Comparison of ENCODE assay signal across 30 cellular contexts in the genomic region with DNA sequence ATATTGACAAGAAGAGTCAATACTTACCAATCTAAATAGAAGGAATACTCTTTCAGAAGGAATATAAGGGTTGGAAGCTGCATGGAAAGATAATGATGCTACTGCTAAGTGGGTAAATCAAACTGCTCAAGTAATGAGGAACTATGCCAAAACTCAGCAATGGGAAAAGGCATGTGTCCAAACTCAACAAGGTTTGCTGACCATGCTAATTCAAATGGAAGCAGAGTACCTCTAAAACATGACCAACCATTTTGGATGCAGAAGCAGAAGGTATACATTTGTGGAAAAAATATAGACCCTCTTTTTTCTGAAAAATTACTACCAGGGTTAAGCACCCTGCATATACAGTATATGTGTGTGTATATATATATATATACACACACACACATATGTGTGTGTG. TPM values are rescaled to one million over a fixed set of nuclear protein-coding genes. Genes with fewer than 3 reads are reported as not detected.
DNase-seq lines count a peak whose midpoint lies in the region; ATAC-seq, FAIRE-seq and TF ChIP-seq lines count a peak whose summit lies in the region.
"Had no signal": no experiment of that assay in that cellular context is flagged by ENCODE, and none has a peak within 500 bp of the region (broad histone marks: within the 10 kb centered on the region; RNA-seq: fewer than 3 reads in every experiment).

No MANE protein-coding gene starts in this region.

- no peaks in the 10 kb centered on the region for H3K36me3 Mint-ChIP-seq in T-helper 17 cell (ENCODE audit: low read depth)
- H3K36me3 Mint-ChIP-seq: CD8-positive, alpha-beta T cell had no signal

- H3K9ac ChIP-seq in IMR-90 (ENCODE audit: low read depth, low read length): no peak overlapping the region
- H3K9ac ChIP-seq: BLaER1 treated with 17β-estradiol and CSF1 and Interleukin-3, amounts not matched to agents 10 nM and 100 nM had no signal

- H4K91ac ChIP-seq in IMR-90 (ENCODE audit: insufficient read depth, low read depth, low read length): no peak overlapping the region

- H2BK20ac ChIP-seq in IMR-90 (ENCODE audit: low read depth, low read length): no peak overlapping the region

- no peaks in the 10 kb centered on the region for H4K20me1 ChIP-seq in IMR-90 (ENCODE audit: insufficient read depth, low read length)
- H4K20me1 ChIP-seq: BLaER1 treated with 17β-estradiol and CSF1 and Interleukin-3, amounts not matched to agents 10 nM and 100 nM had no signal

- no peak overlapping the region for H4K8ac ChIP-seq in IMR-90 (ENCODE audit: low read depth in 2 of 2, low read length in 2 of 2)

- H3K4me3 ChIP-seq in A549 (no peak overlapping the region), IMR-90 (ENCODE audit: insufficient read depth, low read depth, low read length) (no peak overlapping the region)
- H3K4me3 ChIP-seq: BLaER1 treated with 17β-estradiol and CSF1 and Interleukin-3, amounts not matched to agents 10 nM and 100 nM; GM12878 had no signal

- H2AK5ac ChIP-seq in IMR-90 (ENCODE audit: low read depth, low read length): no peak overlapping the region

- no peaks in the 10 kb centered on the region for H3K79me1 ChIP-seq in IMR-90 (ENCODE audit: low read depth in 1 of 2, low read length in 2 of 2)

- POLR2A ChIA-PET in A549 (lab: Yijun Ruan, JAX) (no interaction called here), IMR-90 (lab: Charles Lee; ENCODE audit: unreplicated experiment) (no interaction called here)

- H3K4me2 ChIP-seq in A549 (no peak overlapping the region), IMR-90 (ENCODE audit: low read depth, low read length) (no peak overlapping the region)
- H3K4me2 ChIP-seq: BLaER1 treated with 17β-estradiol and CSF1 and Interleukin-3, amounts not matched to agents 10 nM and 100 nM had no signal

- H3K4me3 Mint-ChIP-seq in T-helper 17 cell: no peak overlapping the region
- H3K4me3 Mint-ChIP-seq: B cell; CD4-positive, alpha-beta T cell; CD8-positive, alpha-beta T cell had no signal

- H3K27ac ChIP-seq in A549 (no peak overlapping the region), IMR-90 (ENCODE audit: insufficient read depth, low read length) (no peak overlapping the region)
- H3K27ac ChIP-seq: BLaER1 treated with 17β-estradiol and CSF1 and Interleukin-3, amounts not matched to agents 10 nM and 100 nM; C4-2B had no signal

- dilution Hi-C loops in IMR-90 (cut with HindIII; ENCODE audit: low sequenced_read_pairs, unreplicated experiment): no loop called here

- H2BK5ac ChIP-seq in IMR-90 (ENCODE audit: low read depth, low read length, poor library complexity, severe bottlenecking): no peak overlapping the region

- no peak overlapping the region for H2AK9ac ChIP-seq in IMR-90 (replicated peaks; ENCODE audit: low read depth, low read length, poor library complexity)

- no peak overlapping the region for H3K56ac ChIP-seq in IMR-90 (ENCODE audit: extremely low read depth, insufficient read depth, low read length)

- TF ChIP-seq EP300 in A549 (IDR thresholded peaks at IDR 0.05): no peak

- H3K9me3 ChIP-seq in A549: no peaks in the 10 kb centered on the region
- H3K9me3 ChIP-seq in IMR-90 (ENCODE audit: control insufficient read depth, insufficient read depth, low read length): no peaks in the 10 kb centered on the region
- peaks cover 3% of the 10 kb centered on the region for H3K9me3 ChIP-seq in T-helper 17 cell (ENCODE audit: control insufficient read depth, low read length, poor library complexity, severe bottlenecking)
- H3K9me3 ChIP-seq: BLaER1 treated with 17β-estradiol and CSF1 and Interleukin-3, amounts not matched to agents 10 nM and 100 nM; Caco-2 had no signal

- no peaks in the 10 kb centered on the region for H3K9me1 ChIP-seq in IMR-90 (ENCODE audit: insufficient read depth, low read length)

- H3K14ac ChIP-seq in IMR-90 (replicated peaks; ENCODE audit: low read depth, low read length): no peak overlapping the region

- in situ Hi-C loops in IMR-90 (cut with MboI; ENCODE audit: low sequenced_read_pairs): no loop called here

- BruUV-seq in IMR-90 (replicated peaks; lab: Mats Ljungman, UMichigan): no TSS peak

- no peak overlapping the region for H3K4ac ChIP-seq in IMR-90 (ENCODE audit: low read depth, low read length)

- H3K27me3 Mint-ChIP-seq in T-helper 17 cell: peaks cover 28% of the 10 kb centered on the region

- no peak overlapping the region for H3K27ac Mint-ChIP-seq in T-helper 17 cell
- H3K27ac Mint-ChIP-seq: B cell; CD4-positive, alpha-beta T cell; CD8-positive, alpha-beta T cell had no signal

- H3K4me1 Mint-ChIP-seq in T-helper 17 cell: no peaks in the 10 kb centered on the region
- H3K4me1 Mint-ChIP-seq: B cell had no signal

- TF ChIP-seq RAD21 in A549 (conservative IDR thresholded peaks at IDR 0.05 in 1 of 2, IDR thresholded peaks at IDR 0.05 in 1 of 2) (no peak), IMR-90 (IDR thresholded peaks at IDR 0.05; ENCODE audit: low read length) (no peak)

- no peak for TF ChIP-seq CTCF in A549 (IDR thresholded peaks at IDR 0.05)
- TF ChIP-seq CTCF in D721Med (IDR thresholded peaks at IDR 0.05; ENCODE audit: insufficient read depth, missing control alignments): no peak
- TF ChIP-seq CTCF in IMR-90 (conservative IDR thresholded peaks at IDR 0.05; ENCODE audit: low read depth, low read length): no peak

- H4K5ac ChIP-seq in IMR-90 (ENCODE audit: low read depth, low read length): no peak overlapping the region

- H3K4me1 ChIP-seq in A549: no peaks in the 10 kb centered on the region
- no peaks in the 10 kb centered on the region for H3K4me1 ChIP-seq in IMR-90 (ENCODE audit: control insufficient read depth, insufficient read depth, low read length)
- H3K4me1 ChIP-seq: BLaER1 treated with 17β-estradiol and CSF1 and Interleukin-3, amounts not matched to agents 10 nM and 100 nM; Caco-2 had no signal

- peak; percentile 0 for DNase-seq in activated gamma-delta T cell (lab: John Stamatoyannopoulos, UW)
- no peak for DNase-seq in activated gamma-delta T cell treated with Interleukin-2 at 50 U/mL for 16 hours
- DNase-seq in A549 (ENCODE audit: low read depth in 1 of 2, low spot score in 1 of 2): no peak
- no peak for DNase-seq in D721Med (ENCODE audit: insufficient read length, low spot score)
- no peak for DNase-seq in IMR-90
- no peak for DNase-seq in T-helper 17 cell
- no peak for DNase-seq in Kasumi-1 (lab: John Stamatoyannopoulos, UW)
- DNase-seq: 8988T; AML-193; Caco-2; Calu3; CD4-positive, alpha-beta T cell; CD8-positive, alpha-beta T cell; DMS 273 treated with DMSO at 0.1 percent for 48 hours; DMS153; DMS53; DMS79; DND-41; EL; GDM1 had no signal

- CTCF ChIA-PET in A549 (lab: Yijun Ruan, JAX): no interaction called here
- CTCF ChIA-PET in IMR-90 (lab: Yijun Ruan, JAX): no interaction called here

- ATAC-seq in A549: no peak
- no peak for ATAC-seq in IMR-90 (ENCODE audit: low read depth)
- no peak for ATAC-seq in GM18861 (IDR thresholded peaks at IDR 0.05; ENCODE audit: unreplicated experiment)
- no peak for ATAC-seq in T-helper 17 cell
- ATAC-seq: CD8-positive, alpha-beta T cell; GM12878 had no signal

- no peaks in the 10 kb centered on the region for H3K36me3 ChIP-seq in IMR-90 (ENCODE audit: control insufficient read depth, insufficient read depth, low read length)
- H3K36me3 ChIP-seq: BLaER1 treated with 17β-estradiol and CSF1 and Interleukin-3, amounts not matched to agents 10 nM and 100 nM had no signal

- no peak overlapping the region for H3K23ac ChIP-seq in IMR-90 (ENCODE audit: low read depth, low read length)

- H3K27me3 ChIP-seq in IMR-90 (ENCODE audit: control insufficient read depth, insufficient read depth, low read length): no peaks in the 10 kb centered on the region
- H3K27me3 ChIP-seq: BLaER1 treated with 17β-estradiol and CSF1 and Interleukin-3, amounts not matched to agents 10 nM and 100 nM had no signal

- no peak overlapping the region for H3K18ac ChIP-seq in IMR-90 (ENCODE audit: low read depth, low read length)

- H2BK15ac ChIP-seq in IMR-90 (ENCODE audit: low read depth, low read length): no peak overlapping the region

- intact Hi-C loops in IMR-90 (cut with micrococcal nuclease): no loop called here

- TF ChIP-seq POLR2A in A549 (IDR thresholded peaks at IDR 0.05; ENCODE audit: low read length) (no peak), IMR-90 (IDR thresholded peaks at IDR 0.05; ENCODE audit: low read depth, low read length) (no peak)

- no peak overlapping the region for H2AFZ ChIP-seq in IMR-90 (replicated peaks; ENCODE audit: low read length, poor library complexity)

- no peak for FAIRE-seq in A549 (lab: Jason Lieb, UNC)
- FAIRE-seq in D721Med (lab: Jason Lieb, UNC): peak; percentile 6
- FAIRE-seq: A204.1, GM12878, GM12892, GM18507, GM19239 had no signal

- H2BK120ac ChIP-seq in IMR-90 (ENCODE audit: low read depth, low read length): no peak overlapping the region

TF ChIP-seq in A549, 52 proteins besides CTCF, POLR2A, EP300 and RAD21 (continues in another document):
- TF ChIP-seq MAFK (IDR thresholded peaks at IDR 0.05; ENCODE audit: partially characterized antibody) (peak; percentile 41), KDM5A (IDR thresholded peaks at IDR 0.05) (no peak), HOXB13 (CRISPR knock-in tag; IDR thresholded peaks at IDR 0.05; ENCODE audit: low read depth) (no peak)

TF ChIP-seq in IMR-90, 13 proteins besides CTCF, POLR2A, EP300 and RAD21 (continues in another document):
- no peak for TF ChIP-seq RCOR1 (IDR thresholded peaks at IDR 0.05; ENCODE audit: insufficient replicate concordance, low read length)

RNA-seq across cellular contexts. Expression of a gene that starts 21.1 kb away (rescaled TPM):
- polyA plus RNA-seq in A549 (2011; rRNA removed): 0.39 TPM in 1 of 2 replicates, not detected in the other
- polyA plus RNA-seq in A549 (2012; cell fraction: cytosol; rRNA removed): not detected in 2 replicates
- polyA plus RNA-seq in A549 (2012; cell fraction: nucleus; rRNA removed): not detected in 2 replicates
- polyA plus RNA-seq in A549 (2017; fragmentation: RNase III; extraction: RNeasy Plus Mini Kit Qiagen cat#74134 plus additional on column Dnase treatment): 0.12 to 0.17 TPM (median 0.16 TPM) in 3 replicates
- polyA minus RNA-seq in A549 (2011; rRNA and poly(A)+ RNA removed): 1.1 TPM in 1 of 2 replicates, not detected in the other
- 0.36 and 0.56 TPM in 2 replicates for total RNA-seq in IMR-90 (2012; rRNA removed)
- 0.17 TPM in 1 of 2 replicates, not detected in the other for polyA plus RNA-seq in IMR-90 (2012; rRNA removed)
- not detected in 2 replicates for polyA plus RNA-seq in IMR-90 (2012; cell fraction: cytosol; rRNA removed)
- 0.10 and 0.66 TPM in 2 replicates for polyA plus RNA-seq in IMR-90 (2012; cell fraction: nucleus; rRNA removed; ENCODE audit: low replicate concordance)
- total RNA-seq in T-helper 17 cell: 1 to 10 TPM in 1 of 2 donors, under 1 TPM in 1; 0.94 to 1.6 TPM
- total RNA-seq: Daoy had no signal

RNA-seq across cellular contexts. Expression of a gene that starts 33.5 kb away (rescaled TPM):
- polyA plus RNA-seq in A549 (2011; rRNA removed): 32.5 and 41.7 TPM in 2 replicates
- polyA plus RNA-seq in A549 (2012; cell fraction: cytosol; rRNA removed): 12.8 and 17.2 TPM in 2 replicates
- 7.9 and 8.4 TPM in 2 replicates for polyA plus RNA-seq in A549 (2012; cell fraction: nucleus; rRNA removed)
- 28.1 to 29.2 TPM (median 28.2 TPM) in 3 replicates for polyA plus RNA-seq in A549 (2017; fragmentation: RNase III; extraction: RNeasy Plus Mini Kit Qiagen cat#74134 plus additional on column Dnase treatment)
- polyA minus RNA-seq in A549 (2011; rRNA and poly(A)+ RNA removed): 11.6 and 15.3 TPM in 2 replicates
- total RNA-seq in IMR-90 (2012; rRNA removed): 67.9 and 84.4 TPM in 2 replicates
- 19.3 and 25.1 TPM in 2 replicates for polyA plus RNA-seq in IMR-90 (2012; rRNA removed)
- 6.7 and 9.7 TPM in 2 replicates for polyA plus RNA-seq in IMR-90 (2012; cell fraction: cytosol; rRNA removed)
- polyA plus RNA-seq in IMR-90 (2012; cell fraction: nucleus; rRNA removed; ENCODE audit: low replicate concordance): 4.9 and 19.5 TPM in 2 replicates
- total RNA-seq in T-helper 17 cell: 10 to 100 TPM; 26.7 to 28.3 TPM
